ENCODE assay signal across 18 cellular contexts in genomic region chr1:115203287-115203686, GRCh38.
DNase-seq lines count a peak whose midpoint lies in the region; ATAC-seq, FAIRE-seq and TF ChIP-seq lines count a peak whose summit lies in the region.
"Had no signal": no experiment of that assay in that cellular context is flagged by ENCODE, and none has a peak within 500 bp of the region (broad histone marks: within the 10 kb centered on the region; RNA-seq: fewer than 3 reads in every experiment).

No MANE protein-coding gene starts in this region.

- BruUV-seq in HepG2 (replicated peaks; lab: Mats Ljungman, UMichigan) (no TSS peak), K562 (replicated peaks; lab: Mats Ljungman, UMichigan) (no TSS peak)

- CTCF ChIA-PET in HepG2 (lab: Yijun Ruan, JAX; ENCODE audit: low intra/inter-chr PET ratio, low total read pairs) (no interaction called here), HEK293 (lab: Yijun Ruan, JAX) (interaction anchor here (0.8 kb wide), 1 partner anchor 392 kb away, joined by 3 read pairs; no protein-coding TSS in a partner anchor), K562 (lab: Yijun Ruan, JAX; ENCODE audit: low intra/inter-chr PET ratio) (no interaction called here)

- no peaks in the 10 kb centered on the region for H4K20me1 ChIP-seq in HepG2 (ENCODE audit: insufficient read depth, low read length)
- H4K20me1 ChIP-seq in K562 (replicated peaks; ENCODE audit: control insufficient read depth, insufficient read depth, low read length) = no peaks in the 10 kb centered on the region
- H4K20me1 ChIP-seq: BLaER1 treated with 17β-estradiol and CSF1 and Interleukin-3, amounts not matched to agents 10 nM and 100 nM had no signal

- intact Hi-C loops in HepG2 (cut with micrococcal nuclease; ENCODE audit: unreplicated experiment) (no loop called here), right lobe of liver (cut with DNase I) (no loop called here), K562 (cut with micrococcal nuclease) (no loop called here), aorta (cut with DNase I) (no loop called here)

- H3K4me3 ChIP-seq in HepG2 (replicated peaks in 1 of 3; ENCODE audit: insufficient read depth in 1 of 3, low read depth in 2 of 3, low read length in 3 of 3) = no peak overlapping the region
- no peak overlapping the region for H3K4me3 ChIP-seq in right lobe of liver
- no peak overlapping the region for H3K4me3 ChIP-seq in HEK293 (ENCODE audit: low read depth, low read length)
- H3K4me3 ChIP-seq in K562 = no peak overlapping the region
- no peak overlapping the region for H3K4me3 ChIP-seq in aorta (ENCODE audit: low read length in 2 of 2)
- H3K4me3 ChIP-seq: BLaER1 treated with 17β-estradiol and CSF1 and Interleukin-3, amounts not matched to agents 10 nM and 100 nM; GM12878; GM23338 had no signal

- TF ChIP-seq EP300 in HepG2 (IDR thresholded peaks at IDR 0.05; ENCODE audit: low read depth in 2 of 2, low read length in 2 of 2) = no peak
- no peak for TF ChIP-seq EP300 in HepG2 (CRISPR knock-in tag; IDR thresholded peaks at IDR 0.05; ENCODE audit: borderline replicate concordance)
- no peak for TF ChIP-seq EP300 in K562 (IDR thresholded peaks at IDR 0.05; ENCODE audit: low read length)

- no peaks in the 10 kb centered on the region for H3K9me1 ChIP-seq in K562 (ENCODE audit: control insufficient read depth, insufficient read depth, low read length)

- H3K27ac ChIP-seq in HepG2 (ENCODE audit: extremely low read length, insufficient read depth, low read length) = no peak overlapping the region
- H3K27ac ChIP-seq in right lobe of liver = no peak overlapping the region
- no peak overlapping the region for H3K27ac ChIP-seq in HEK293 (ENCODE audit: extremely low read depth, low read depth, low read length)
- H3K27ac ChIP-seq in K562 (ENCODE audit: extremely low read depth, low read depth, low read length) = no peak overlapping the region
- no peak overlapping the region for H3K27ac ChIP-seq in aorta (ENCODE audit: low read depth in 1 of 2, low read length in 2 of 2)
- H3K27ac ChIP-seq: BLaER1 treated with 17β-estradiol and CSF1 and Interleukin-3, amounts not matched to agents 10 nM and 100 nM had no signal

- no peaks in the 10 kb centered on the region for H3K27me3 ChIP-seq in HepG2 (ENCODE audit: control insufficient read depth in 1 of 2, insufficient read depth in 2 of 2, low read length in 2 of 2)
- no peaks in the 10 kb centered on the region for H3K27me3 ChIP-seq in right lobe of liver
- H3K27me3 ChIP-seq in K562 (ENCODE audit: control insufficient read depth in 2 of 2, insufficient read depth in 2 of 2, low read length in 2 of 2) = no peaks in the 10 kb centered on the region
- H3K27me3 ChIP-seq in aorta (ENCODE audit: control insufficient read depth in 1 of 2, insufficient read depth in 2 of 2, low read length in 1 of 2) = no peaks in the 10 kb centered on the region
- H3K27me3 ChIP-seq: BE2C; BLaER1 treated with 17β-estradiol and CSF1 and Interleukin-3, amounts not matched to agents 10 nM and 100 nM had no signal

- TF ChIP-seq RAD21 in HepG2 (CRISPR knock-in tag; IDR thresholded peaks at IDR 0.05) (no peak), K562 (CRISPR knock-in tag; conservative IDR thresholded peaks at IDR 0.05 in 1 of 2, IDR thresholded peaks at IDR 0.05 in 1 of 2) (no peak)

- ATAC-seq in HepG2 = no peak
- ATAC-seq in right lobe of liver = no peak
- ATAC-seq in K562 = no peak
- ATAC-seq in aorta (ENCODE audit: low FRiP score) = no peak
- ATAC-seq: GM12878, GM23338 had no signal

- no peak overlapping the region for H3K9ac ChIP-seq in HepG2 (ENCODE audit: insufficient read depth, low read depth, low read length)
- no peak overlapping the region for H3K9ac ChIP-seq in K562 (ENCODE audit: insufficient read depth in 1 of 2, low read depth in 2 of 2, low read length in 2 of 2)
- H3K9ac ChIP-seq: BLaER1 treated with 17β-estradiol and CSF1 and Interleukin-3, amounts not matched to agents 10 nM and 100 nM had no signal

- FAIRE-seq in HepG2 (lab: Jason Lieb, UNC) (no peak), K562 (lab: Jason Lieb, UNC) (no peak)
- FAIRE-seq: D721Med, GM12878 had no signal

- H3K4me2 ChIP-seq in HepG2 (ENCODE audit: low read depth, low read length) (no peak overlapping the region), K562 (ENCODE audit: insufficient read depth, low read length) (no peak overlapping the region)
- H3K4me2 ChIP-seq: BLaER1 treated with 17β-estradiol and CSF1 and Interleukin-3, amounts not matched to agents 10 nM and 100 nM; GM23338 had no signal

- no peak overlapping the region for H2AFZ ChIP-seq in HepG2 (ENCODE audit: low read length)
- H2AFZ ChIP-seq in K562 (ENCODE audit: low read depth, low read length) = no peak overlapping the region
- H2AFZ ChIP-seq: GM23338 had no signal

- no peaks in the 10 kb centered on the region for H3K4me1 ChIP-seq in HepG2 (ENCODE audit: insufficient read depth, low read length)
- no peaks in the 10 kb centered on the region for H3K4me1 ChIP-seq in right lobe of liver
- no peaks in the 10 kb centered on the region for H3K4me1 ChIP-seq in HEK293 (ENCODE audit: control insufficient read depth, insufficient read depth, low read length)
- no peaks in the 10 kb centered on the region for H3K4me1 ChIP-seq in K562 (replicated peaks in 1 of 2; ENCODE audit: control insufficient read depth in 2 of 2, insufficient read depth in 2 of 2, low read length in 2 of 2)
- peaks cover 3% of the 10 kb centered on the region in 2 donors for H3K4me1 ChIP-seq in aorta (ENCODE audit: control insufficient read depth in 1 of 2, insufficient read depth in 2 of 2, low read length in 2 of 2)
- H3K4me1 ChIP-seq: BE2C; BLaER1 treated with 17β-estradiol and CSF1 and Interleukin-3, amounts not matched to agents 10 nM and 100 nM had no signal

- in situ Hi-C loops in HepG2 (cut with HindIII; ENCODE audit: extremely low pct_ligation_motif_present, low pct_unique_long_range_greater_than_20kb) = no loop called here
- in situ Hi-C loops in K562 (cut with MboI) = no loop called here

- H3K79me2 ChIP-seq in HepG2 (ENCODE audit: insufficient read depth, low read length) (no peaks in the 10 kb centered on the region), K562 (ENCODE audit: control insufficient read depth, insufficient read depth, low read length) (no peaks in the 10 kb centered on the region)

- DNase-seq in HepG2 (ENCODE audit: low spot score) = no peak
- DNase-seq in right lobe of liver = no peak
- no peak for DNase-seq in K562 (ENCODE audit: extremely low read depth in 1 of 4, low spot score in 3 of 4)
- DNase-seq in activated CD4-positive, CD25-positive, alpha-beta regulatory T cell treated with anti-CD3 and anti-CD28 coated beads, Interleukin-2, amount 50 U/mL, for 72 hours = no peak
- DNase-seq in aorta = no peak
- DNase-seq: BE2C; CD4-positive, alpha-beta T cell; CD8-positive, alpha-beta memory T cell; DMS 273 treated with DMSO at 0.1 percent for 48 hours; DMS79; EL; GDM1; H9 had no signal

- 80% methylated on average over 1 of the region's 1 CpG for WGBS in HepG2 (ENCODE audit: low lambda C conversion rate)
- WGBS in right lobe of liver (ENCODE audit: insufficient coverage, low coverage, low lambda C conversion rate, missing lambda C conversion rate) = 100% methylated on average over 1 of the region's 1 CpG
- 0% methylated on average over 1 of the region's 1 CpG for WGBS in K562 (ENCODE audit: insufficient coverage, low coverage, missing lambda C conversion rate)
- WGBS in aorta, 2 donors = 92 to 95% methylated on average over 1 of the region's 1 CpG

- no peaks in the 10 kb centered on the region for H3K9me3 ChIP-seq in HepG2 (ENCODE audit: low read length)
- no peaks in the 10 kb centered on the region for H3K9me3 ChIP-seq in right lobe of liver
- H3K9me3 ChIP-seq in HEK293 (ENCODE audit: control insufficient read depth, insufficient read depth, low read depth, low read length) = no peaks in the 10 kb centered on the region
- no peaks in the 10 kb centered on the region for H3K9me3 ChIP-seq in K562 (replicated peaks; ENCODE audit: control insufficient read depth, insufficient read depth, low read depth, low read length)
- no peaks in the 10 kb centered on the region for H3K9me3 ChIP-seq in aorta (ENCODE audit: control insufficient read depth, low read length)
- H3K9me3 ChIP-seq: BE2C had no signal

- TF ChIP-seq CTCF in HepG2 (CRISPR knock-in tag; IDR thresholded peaks at IDR 0.05) = no peak
- TF ChIP-seq CTCF in right lobe of liver (IDR thresholded peaks at IDR 0.05) = no peak
- TF ChIP-seq CTCF in HEK293 (tag by site-specific recombination; IDR thresholded peaks at IDR 0.05) = no peak
- TF ChIP-seq CTCF in K562 (IDR thresholded peaks at IDR 0.05 in 2 of 3, conservative IDR thresholded peaks at IDR 0.05 in 1 of 3; ENCODE audit: insufficient read depth in 2 of 3, low read depth in 1 of 3, low read length in 3 of 3) = no peak

- H3K36me3 ChIP-seq in HepG2 (replicated peaks in 1 of 2; ENCODE audit: control insufficient read depth in 1 of 2, insufficient read depth in 2 of 2, low read length in 2 of 2) (no peaks in the 10 kb centered on the region), right lobe of liver (no peaks in the 10 kb centered on the region), HEK293 (ENCODE audit: control insufficient read depth in 2 of 2, insufficient read depth in 1 of 2, low read length in 2 of 2) (no peaks in the 10 kb centered on the region), K562 (ENCODE audit: control insufficient read depth, insufficient read depth, low read length) (no peaks in the 10 kb centered on the region), aorta (ENCODE audit: control insufficient read depth in 1 of 2, insufficient read depth in 2 of 2, low read length in 1 of 2) (no peaks in the 10 kb centered on the region)
- H3K36me3 ChIP-seq: BE2C; BLaER1 treated with 17β-estradiol and CSF1 and Interleukin-3, amounts not matched to agents 10 nM and 100 nM had no signal

- no peak for TF ChIP-seq POLR2A in HepG2 (IDR thresholded peaks at IDR 0.05; ENCODE audit: insufficient read depth in 1 of 2, low read depth in 2 of 2, low read length in 2 of 2)
- TF ChIP-seq POLR2A in right lobe of liver (IDR thresholded peaks at IDR 0.05) = no peak
- no peak for TF ChIP-seq POLR2A in K562 (conservative IDR thresholded peaks at IDR 0.05)

- POLR2A ChIA-PET in HepG2 (lab: Yijun Ruan, JAX) (no interaction called here), HEK293 (lab: Yijun Ruan, JAX) (no interaction called here), K562 (lab: Yijun Ruan, JAX) (interaction anchor here (0.7 to 0.9 kb wide), 2 partner anchors 16 to 295 kb away, joined by 3 read pairs; no protein-coding TSS in a partner anchor)

TF ChIP-seq in HepG2, 621 proteins besides CTCF, POLR2A, EP300 and RAD21 (continues in another document):
- TF ChIP-seq SOX6 (IDR thresholded peaks at IDR 0.05) = no peak
- TF ChIP-seq SOX6 (CRISPR knock-in tag; IDR thresholded peaks at IDR 0.05) = no peak
- peak; percentile 9; the same call in 1 of the 2 replicates for TF ChIP-seq MAFF (IDR thresholded peaks at IDR 0.05; ENCODE audit: low read depth, low read length)

TF ChIP-seq in HEK293, 187 proteins besides CTCF, POLR2A, EP300 and RAD21:
- TF ChIP-seq MYNN (tag by site-specific recombination; IDR thresholded peaks at IDR 0.05; ENCODE audit: borderline replicate concordance) (no peak), SETDB1 (IDR thresholded peaks at IDR 0.05; ENCODE audit: insufficient read length, low read length) (peak; percentile 96)

TF ChIP-seq in K562, 482 proteins besides CTCF, POLR2A, EP300 and RAD21 (continues in another document):
- TF ChIP-seq ZNF316 (IDR thresholded peaks at IDR 0.05) (peak; percentile 48), MYNN (IDR thresholded peaks at IDR 0.05) (no peak), MYNN (CRISPR knock-in tag; IDR thresholded peaks at IDR 0.05) (no peak)

Comparison
In these comparisons a context has a peak if more than half of its experiments do, and no peak if none do; other contexts are left out.
1. Of the 241 proteins assayed by ChIP-seq in both HepG2 and K562: peak only in HepG2: MAFF; only in K562: none; in both: none; in neither: 239; mixed calls (peak in some experiments, not most) for 1.